ENCODE assay signal across 1 cellular context in the genomic region with DNA sequence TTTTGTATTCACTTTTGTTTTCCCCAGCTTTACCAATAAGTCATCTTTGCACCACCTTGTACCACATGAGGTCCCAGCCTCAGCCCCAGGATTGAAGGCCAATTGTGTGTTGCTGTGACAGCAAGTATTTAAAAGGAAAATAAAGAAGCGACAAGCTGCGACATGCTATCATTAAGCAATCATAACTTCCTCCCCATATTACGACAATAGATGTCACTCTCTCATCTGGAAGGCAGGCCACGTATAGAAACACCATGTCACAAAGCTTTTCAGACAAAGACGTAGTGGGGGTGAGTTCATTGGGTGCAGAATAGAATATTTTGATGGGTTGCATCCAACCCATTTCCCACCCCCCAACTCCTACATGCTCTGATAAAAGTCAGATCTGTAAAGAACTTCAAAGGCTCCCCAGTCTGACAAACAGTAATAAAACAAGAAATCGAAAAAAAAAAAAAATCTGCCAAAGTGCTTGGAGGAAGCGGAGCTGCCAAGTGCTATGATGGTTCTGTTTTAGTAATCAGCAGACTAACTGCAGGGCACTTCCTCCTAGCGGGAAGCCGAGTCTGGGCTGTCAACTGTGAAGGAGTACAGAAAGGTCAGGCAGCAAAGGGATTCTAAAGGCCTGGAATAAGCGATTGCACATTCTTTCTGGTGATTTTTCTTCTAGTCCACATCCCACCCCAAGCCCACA.
TF ChIP-seq lines count a peak whose summit lies in the region.

No MANE protein-coding gene starts in this region.

TF ChIP-seq in GM23338, 12 proteins besides CTCF, POLR2A, EP300 and RAD21:
- TF ChIP-seq, protein P1, sequence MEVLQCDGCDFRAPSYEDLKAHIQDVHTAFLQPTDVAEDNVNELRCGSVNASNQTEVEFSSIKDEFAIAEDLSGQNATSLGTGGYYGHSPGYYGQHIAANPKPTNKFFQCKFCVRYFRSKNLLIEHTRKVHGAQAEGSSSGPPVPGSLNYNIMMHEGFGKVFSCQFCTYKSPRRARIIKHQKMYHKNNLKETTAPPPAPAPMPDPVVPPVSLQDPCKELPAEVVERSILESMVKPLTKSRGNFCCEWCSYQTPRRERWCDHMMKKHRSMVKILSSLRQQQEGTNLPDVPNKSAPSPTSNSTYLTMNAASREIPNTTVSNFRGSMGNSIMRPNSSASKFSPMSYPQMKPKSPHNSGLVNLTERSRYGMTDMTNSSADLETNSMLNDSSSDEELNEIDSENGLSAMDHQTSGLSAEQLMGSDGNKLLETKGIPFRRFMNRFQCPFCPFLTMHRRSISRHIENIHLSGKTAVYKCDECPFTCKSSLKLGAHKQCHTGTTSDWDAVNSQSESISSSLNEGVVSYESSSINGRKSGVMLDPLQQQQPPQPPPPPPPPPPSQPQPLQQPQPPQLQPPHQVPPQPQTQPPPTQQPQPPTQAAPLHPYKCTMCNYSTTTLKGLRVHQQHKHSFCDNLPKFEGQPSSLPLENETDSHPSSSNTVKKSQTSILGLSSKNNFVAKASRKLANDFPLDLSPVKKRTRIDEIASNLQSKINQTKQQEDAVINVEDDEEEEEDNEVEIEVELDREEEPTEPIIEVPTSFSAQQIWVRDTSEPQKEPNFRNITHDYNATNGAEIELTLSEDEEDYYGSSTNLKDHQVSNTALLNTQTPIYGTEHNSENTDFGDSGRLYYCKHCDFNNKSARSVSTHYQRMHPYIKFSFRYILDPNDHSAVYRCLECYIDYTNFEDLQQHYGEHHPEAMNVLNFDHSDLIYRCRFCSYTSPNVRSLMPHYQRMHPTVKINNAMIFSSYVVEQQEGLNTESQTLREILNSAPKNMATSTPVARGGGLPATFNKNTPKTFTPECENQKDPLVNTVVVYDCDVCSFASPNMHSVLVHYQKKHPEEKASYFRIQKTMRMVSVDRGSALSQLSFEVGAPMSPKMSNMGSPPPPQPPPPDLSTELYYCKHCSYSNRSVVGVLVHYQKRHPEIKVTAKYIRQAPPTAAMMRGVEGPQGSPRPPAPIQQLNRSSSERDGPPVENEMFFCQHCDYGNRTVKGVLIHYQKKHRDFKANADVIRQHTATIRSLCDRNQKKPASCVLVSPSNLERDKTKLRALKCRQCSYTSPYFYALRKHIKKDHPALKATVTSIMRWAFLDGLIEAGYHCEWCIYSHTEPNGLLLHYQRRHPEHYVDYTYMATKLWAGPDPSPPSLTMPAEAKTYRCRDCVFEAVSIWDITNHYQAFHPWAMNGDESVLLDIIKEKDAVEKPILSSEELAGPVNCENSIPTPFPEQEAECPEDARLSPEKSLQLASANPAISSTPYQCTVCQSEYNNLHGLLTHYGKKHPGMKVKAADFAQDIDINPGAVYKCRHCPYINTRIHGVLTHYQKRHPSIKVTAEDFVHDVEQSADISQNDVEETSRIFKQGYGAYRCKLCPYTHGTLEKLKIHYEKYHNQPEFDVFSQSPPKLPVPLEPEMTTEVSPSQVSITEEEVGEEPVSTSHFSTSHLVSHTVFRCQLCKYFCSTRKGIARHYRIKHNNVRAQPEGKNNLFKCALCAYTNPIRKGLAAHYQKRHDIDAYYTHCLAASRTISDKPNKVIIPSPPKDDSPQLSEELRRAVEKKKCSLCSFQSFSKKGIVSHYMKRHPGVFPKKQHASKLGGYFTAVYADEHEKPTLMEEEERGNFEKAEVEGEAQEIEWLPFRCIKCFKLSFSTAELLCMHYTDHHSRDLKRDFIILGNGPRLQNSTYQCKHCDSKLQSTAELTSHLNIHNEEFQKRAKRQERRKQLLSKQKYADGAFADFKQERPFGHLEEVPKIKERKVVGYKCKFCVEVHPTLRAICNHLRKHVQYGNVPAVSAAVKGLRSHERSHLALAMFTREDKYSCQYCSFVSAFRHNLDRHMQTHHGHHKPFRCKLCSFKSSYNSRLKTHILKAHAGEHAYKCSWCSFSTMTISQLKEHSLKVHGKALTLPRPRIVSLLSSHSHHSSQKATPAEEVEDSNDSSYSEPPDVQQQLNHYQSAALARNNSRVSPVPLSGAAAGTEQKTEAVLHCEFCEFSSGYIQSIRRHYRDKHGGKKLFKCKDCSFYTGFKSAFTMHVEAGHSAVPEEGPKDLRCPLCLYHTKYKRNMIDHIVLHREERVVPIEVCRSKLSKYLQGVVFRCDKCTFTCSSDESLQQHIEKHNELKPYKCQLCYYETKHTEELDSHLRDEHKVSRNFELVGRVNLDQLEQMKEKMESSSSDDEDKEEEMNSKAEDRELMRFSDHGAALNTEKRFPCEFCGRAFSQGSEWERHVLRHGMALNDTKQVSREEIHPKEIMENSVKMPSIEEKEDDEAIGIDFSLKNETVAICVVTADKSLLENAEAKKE (CRISPR knock-in tag; IDR thresholded peaks at IDR 0.05): no peak
- TF ChIP-seq EZH2phosphoT487 (IDR thresholded peaks at IDR 0.05; ENCODE audit: unreplicated experiment) (no peak), ETS1 (IDR thresholded peaks at IDR 0.05) (no peak), JUNB (IDR thresholded peaks at IDR 0.05; ENCODE audit: unreplicated experiment) (no peak), CREB1 (CRISPR knock-in tag; IDR thresholded peaks at IDR 0.05; ENCODE audit: low read depth) (no peak), ZNF331 (CRISPR knock-in tag; IDR thresholded peaks at IDR 0.05; ENCODE audit: low read depth) (no peak), NANOG (IDR thresholded peaks at IDR 0.05; ENCODE audit: borderline replicate concordance) (no peak), EZH2 (IDR thresholded peaks at IDR 0.05; ENCODE audit: low read depth, unreplicated experiment) (no peak), POLR2AphosphoS5 (IDR thresholded peaks at IDR 0.05; ENCODE audit: low read depth) (no peak), STAT1 (IDR thresholded peaks at IDR 0.05; ENCODE audit: unreplicated experiment) (no peak), ZNF114 (CRISPR knock-in tag; IDR thresholded peaks at IDR 0.05) (no peak)
- TF ChIP-seq, protein P2, sequence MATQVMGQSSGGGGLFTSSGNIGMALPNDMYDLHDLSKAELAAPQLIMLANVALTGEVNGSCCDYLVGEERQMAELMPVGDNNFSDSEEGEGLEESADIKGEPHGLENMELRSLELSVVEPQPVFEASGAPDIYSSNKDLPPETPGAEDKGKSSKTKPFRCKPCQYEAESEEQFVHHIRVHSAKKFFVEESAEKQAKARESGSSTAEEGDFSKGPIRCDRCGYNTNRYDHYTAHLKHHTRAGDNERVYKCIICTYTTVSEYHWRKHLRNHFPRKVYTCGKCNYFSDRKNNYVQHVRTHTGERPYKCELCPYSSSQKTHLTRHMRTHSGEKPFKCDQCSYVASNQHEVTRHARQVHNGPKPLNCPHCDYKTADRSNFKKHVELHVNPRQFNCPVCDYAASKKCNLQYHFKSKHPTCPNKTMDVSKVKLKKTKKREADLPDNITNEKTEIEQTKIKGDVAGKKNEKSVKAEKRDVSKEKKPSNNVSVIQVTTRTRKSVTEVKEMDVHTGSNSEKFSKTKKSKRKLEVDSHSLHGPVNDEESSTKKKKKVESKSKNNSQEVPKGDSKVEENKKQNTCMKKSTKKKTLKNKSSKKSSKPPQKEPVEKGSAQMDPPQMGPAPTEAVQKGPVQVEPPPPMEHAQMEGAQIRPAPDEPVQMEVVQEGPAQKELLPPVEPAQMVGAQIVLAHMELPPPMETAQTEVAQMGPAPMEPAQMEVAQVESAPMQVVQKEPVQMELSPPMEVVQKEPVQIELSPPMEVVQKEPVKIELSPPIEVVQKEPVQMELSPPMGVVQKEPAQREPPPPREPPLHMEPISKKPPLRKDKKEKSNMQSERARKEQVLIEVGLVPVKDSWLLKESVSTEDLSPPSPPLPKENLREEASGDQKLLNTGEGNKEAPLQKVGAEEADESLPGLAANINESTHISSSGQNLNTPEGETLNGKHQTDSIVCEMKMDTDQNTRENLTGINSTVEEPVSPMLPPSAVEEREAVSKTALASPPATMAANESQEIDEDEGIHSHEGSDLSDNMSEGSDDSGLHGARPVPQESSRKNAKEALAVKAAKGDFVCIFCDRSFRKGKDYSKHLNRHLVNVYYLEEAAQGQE (IDR thresholded peaks at IDR 0.05; ENCODE audit: unreplicated experiment): no peak
